Comparison of ENCODE assay signal across 9 cellular contexts in genomic region chr4:77308843-77309242, GRCh38.
A peak's percentile ranks its signal among the peaks of the same experiment; 100 is the strongest.
DNase-seq lines count a peak whose midpoint lies in the region; ATAC-seq and TF ChIP-seq lines count a peak whose summit lies in the region.
"Had no signal": no experiment of that assay in that cellular context is flagged by ENCODE, and none has a peak within 500 bp of the region (broad histone marks: within the 10 kb centered on the region; RNA-seq: fewer than 3 reads in every experiment).

No MANE protein-coding gene starts in this region.

- ATAC-seq in HG02610 (IDR thresholded peaks at IDR 0.05; ENCODE audit: unreplicated experiment) (peak; percentile 41), RWPE2 (ENCODE audit: low read depth) (peak; percentile 66), GM18502 (IDR thresholded peaks at IDR 0.05; ENCODE audit: poor library complexity, unreplicated experiment) (no peak), HG03439 (IDR thresholded peaks at IDR 0.05; ENCODE audit: unreplicated experiment) (no peak), GM19395 (IDR thresholded peaks at IDR 0.05; ENCODE audit: unreplicated experiment) (no peak)

- H3K27ac ChIP-seq in RWPE2 (ENCODE audit: poor library complexity, severe bottlenecking): no peak overlapping the region
- H3K27ac ChIP-seq: neutrophil had no signal

- H3K27me3 ChIP-seq in RWPE2 (ENCODE audit: insufficient read depth, poor library complexity, severe bottlenecking): no peaks in the 10 kb centered on the region

- H3K36me3 ChIP-seq in RWPE2 (ENCODE audit: low read depth): no peaks in the 10 kb centered on the region
- H3K36me3 ChIP-seq: neutrophil had no signal

- no peak overlapping the region for H3K4me3 ChIP-seq in RWPE2 (ENCODE audit: severe bottlenecking)

- TF ChIP-seq CTCF in RWPE2 (IDR thresholded peaks at IDR 0.05; ENCODE audit: poor library complexity, severe bottlenecking): peak; percentile 71

- DNase-seq in ELF-1 (ENCODE audit: low read depth, low spot score): peak; percentile 13
- no peak for DNase-seq in RWPE2 (ENCODE audit: low spot score)
- peak; percentile 21 for DNase-seq in glomerular visceral epithelial cell (ENCODE audit: extremely low spot score)
- no peak for DNase-seq in T-helper 9 cell

- H3K9me3 ChIP-seq in RWPE2 (ENCODE audit: severe bottlenecking): no peaks in the 10 kb centered on the region
- H3K9me3 ChIP-seq: neutrophil had no signal

- no peaks in the 10 kb centered on the region for H3K4me1 ChIP-seq in RWPE2 (ENCODE audit: insufficient read depth, poor library complexity, severe bottlenecking)

Comparison
In these comparisons a context has a peak if more than half of its experiments do, and no peak if none do; other contexts are left out.
1. DNase-seq: peak in ELF-1 (single experiment) and glomerular visceral epithelial cell (single experiment); none in RWPE2 (single experiment) and T-helper 9 cell (single experiment).
2. ATAC-seq: peak in HG02610 (single experiment) and RWPE2 (single experiment); none in GM18502 (single experiment), HG03439 (single experiment) and GM19395 (single experiment).